Comparison of ENCODE assay signal across 28 cellular contexts in the genomic region with DNA sequence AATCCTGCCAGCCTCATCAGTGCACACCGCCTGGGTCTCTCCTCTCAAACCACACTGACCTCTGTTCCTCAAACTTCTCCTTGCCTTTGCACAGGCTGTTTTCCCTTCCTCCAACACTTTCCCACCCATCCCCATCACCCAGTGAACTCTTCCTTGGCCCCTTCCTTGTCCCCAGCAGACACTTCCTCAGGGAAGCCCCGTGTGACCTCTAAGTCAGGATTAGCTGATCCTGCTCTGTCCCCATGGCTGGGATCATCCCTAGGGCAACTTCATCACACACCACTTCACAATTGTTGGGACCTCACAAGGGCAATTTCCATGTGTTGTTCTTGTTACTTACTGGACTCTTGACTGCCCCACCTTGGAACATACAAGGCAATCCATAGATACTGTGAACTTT.
"Had no signal": no experiment of that assay in that cellular context is flagged by ENCODE, and none has a peak within 500 bp of the region (broad histone marks: within the 10 kb centered on the region; RNA-seq: fewer than 3 reads in every experiment).

No MANE protein-coding gene starts in this region.

- H3K9me3 ChIP-seq: ascending aorta had no signal

- H3K27ac ChIP-seq: ascending aorta, cardiac muscle cell, SJCRH30, SK-N-MC had no signal

- H3K36me3 ChIP-seq: ascending aorta, cardiac muscle cell, SJCRH30 had no signal

- H3K4me1 ChIP-seq: SJCRH30 had no signal

- DNase-seq: activated CD4-positive, alpha-beta memory T cell treated with anti-CD3 and anti-CD28 coated beads for 36 hours; activated CD4-positive, alpha-beta T cell treated with anti-CD3 and anti-CD28 coated beads, Interleukin-2, amount 50 U/mL, for 1 hour; activated CD8-positive, alpha-beta memory T cell treated with anti-CD3 and anti-CD28 coated beads, Interleukin-2, amount 50 U/mL, for 48 hours; activated effector memory CD4-positive, alpha-beta T cell treated with Interleukin-2 at 50 U/mL for 16 hours; activated naive CD4-positive, alpha-beta T cell treated with anti-CD3 and anti-CD28 coated beads, Interleukin-2, amount 10 ng/mL, durations not matched to agents 7 days and 5 days; activated T-cell treated with anti-CD3 and anti-CD28 coated beads, Interleukin-2, amount 50 U/mL, for 48 hours; amniotic stem cell; NCI-H1092 treated with DMSO at 0.1 percent for 48 hours; NCI-H1417; NCI-H146; NCI-H187; NCI-H2029 treated with DMSO at 0.1 percent for 48 hours; NCI-H2107; NCI-H2171 treated with DMSO at 0.1 percent for 48 hours; NCI-H2227 treated with DMSO at 0.1 percent for 48 hours; NCI-H446; NCI-H510A treated with DMSO at 0.1 percent for 48 hours; NCI-H526 treated with DMSO at 0.1 percent for 48 hours; NCI-H774; SHP77; SJCRH30; SW 1271; T-helper 1 cell; T1000 had no signal

- ATAC-seq: Panc1 had no signal

- H3K4me3 ChIP-seq: ascending aorta, cardiac muscle cell, SJCRH30, SK-N-MC had no signal

- H3K27me3 ChIP-seq: ascending aorta, cardiac muscle cell had no signal
